In the genomic region with DNA sequence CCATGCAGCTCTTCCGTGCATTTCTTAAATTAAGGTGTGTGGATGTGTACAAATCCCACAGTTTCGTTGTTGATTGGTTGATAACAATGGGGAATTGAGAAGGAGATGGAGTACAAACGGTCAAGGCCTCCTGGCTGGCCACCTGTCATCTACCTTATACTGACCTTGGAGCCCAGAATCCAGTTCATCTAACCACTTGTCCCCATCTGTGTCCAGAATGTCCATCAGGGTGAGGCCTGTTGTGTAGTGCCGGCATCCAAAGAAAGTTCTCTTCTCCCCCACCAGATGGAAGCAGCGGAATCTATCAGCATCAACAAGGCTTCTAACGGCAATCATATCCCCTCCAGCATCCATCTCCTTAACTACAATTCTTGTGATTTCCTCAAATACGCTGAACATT, we compare ENCODE assay signal across 2 cellular contexts.
TF ChIP-seq lines count a peak whose summit lies in the region.

No MANE protein-coding gene starts in this region.

TF ChIP-seq in GM12878, 131 proteins besides CTCF, POLR2A, EP300 and RAD21:
- TF ChIP-seq PAX5 (IDR thresholded peaks at IDR 0.05; ENCODE audit: borderline replicate concordance, low read depth, low read length) (no peak), RCOR1 (conservative IDR thresholded peaks at IDR 0.05; ENCODE audit: low read depth, low read length) (no peak), POLR2AphosphoS2 (IDR thresholded peaks at IDR 0.05; ENCODE audit: low read depth, low read length) (no peak), STAT1 (conservative IDR thresholded peaks at IDR 0.05) (no peak), ZNF207 (IDR thresholded peaks at IDR 0.05; ENCODE audit: borderline replicate concordance) (no peak), SUPT20H (IDR thresholded peaks at IDR 0.05; ENCODE audit: borderline replicate concordance, control insufficient read depth, low read depth, low read length) (no peak), TCF12 (IDR thresholded peaks at IDR 0.05; ENCODE audit: low read depth, low read length) (no peak), IRF4 (IDR thresholded peaks at IDR 0.05; ENCODE audit: low read depth, low read length) (no peak), FOXK2 (IDR thresholded peaks at IDR 0.05) (no peak), CBFB (IDR thresholded peaks at IDR 0.05; ENCODE audit: low read depth) (no peak), NFXL1 (IDR thresholded peaks at IDR 0.05; ENCODE audit: borderline replicate concordance) (no peak), EGR1 (IDR thresholded peaks at IDR 0.05; ENCODE audit: borderline replicate concordance in 1 of 2, low read depth in 2 of 2, low read length in 2 of 2) (no peak), CEBPB (IDR thresholded peaks at IDR 0.05; ENCODE audit: borderline replicate concordance in 1 of 2, low read depth in 2 of 2, low read length in 2 of 2) (no peak)
- TF ChIP-seq, protein P1, sequence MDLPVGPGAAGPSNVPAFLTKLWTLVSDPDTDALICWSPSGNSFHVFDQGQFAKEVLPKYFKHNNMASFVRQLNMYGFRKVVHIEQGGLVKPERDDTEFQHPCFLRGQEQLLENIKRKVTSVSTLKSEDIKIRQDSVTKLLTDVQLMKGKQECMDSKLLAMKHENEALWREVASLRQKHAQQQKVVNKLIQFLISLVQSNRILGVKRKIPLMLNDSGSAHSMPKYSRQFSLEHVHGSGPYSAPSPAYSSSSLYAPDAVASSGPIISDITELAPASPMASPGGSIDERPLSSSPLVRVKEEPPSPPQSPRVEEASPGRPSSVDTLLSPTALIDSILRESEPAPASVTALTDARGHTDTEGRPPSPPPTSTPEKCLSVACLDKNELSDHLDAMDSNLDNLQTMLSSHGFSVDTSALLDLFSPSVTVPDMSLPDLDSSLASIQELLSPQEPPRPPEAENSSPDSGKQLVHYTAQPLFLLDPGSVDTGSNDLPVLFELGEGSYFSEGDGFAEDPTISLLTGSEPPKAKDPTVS (IDR thresholded peaks at IDR 0.05; ENCODE audit: low read depth, low read length), result no peak
- TF ChIP-seq, protein P2, sequence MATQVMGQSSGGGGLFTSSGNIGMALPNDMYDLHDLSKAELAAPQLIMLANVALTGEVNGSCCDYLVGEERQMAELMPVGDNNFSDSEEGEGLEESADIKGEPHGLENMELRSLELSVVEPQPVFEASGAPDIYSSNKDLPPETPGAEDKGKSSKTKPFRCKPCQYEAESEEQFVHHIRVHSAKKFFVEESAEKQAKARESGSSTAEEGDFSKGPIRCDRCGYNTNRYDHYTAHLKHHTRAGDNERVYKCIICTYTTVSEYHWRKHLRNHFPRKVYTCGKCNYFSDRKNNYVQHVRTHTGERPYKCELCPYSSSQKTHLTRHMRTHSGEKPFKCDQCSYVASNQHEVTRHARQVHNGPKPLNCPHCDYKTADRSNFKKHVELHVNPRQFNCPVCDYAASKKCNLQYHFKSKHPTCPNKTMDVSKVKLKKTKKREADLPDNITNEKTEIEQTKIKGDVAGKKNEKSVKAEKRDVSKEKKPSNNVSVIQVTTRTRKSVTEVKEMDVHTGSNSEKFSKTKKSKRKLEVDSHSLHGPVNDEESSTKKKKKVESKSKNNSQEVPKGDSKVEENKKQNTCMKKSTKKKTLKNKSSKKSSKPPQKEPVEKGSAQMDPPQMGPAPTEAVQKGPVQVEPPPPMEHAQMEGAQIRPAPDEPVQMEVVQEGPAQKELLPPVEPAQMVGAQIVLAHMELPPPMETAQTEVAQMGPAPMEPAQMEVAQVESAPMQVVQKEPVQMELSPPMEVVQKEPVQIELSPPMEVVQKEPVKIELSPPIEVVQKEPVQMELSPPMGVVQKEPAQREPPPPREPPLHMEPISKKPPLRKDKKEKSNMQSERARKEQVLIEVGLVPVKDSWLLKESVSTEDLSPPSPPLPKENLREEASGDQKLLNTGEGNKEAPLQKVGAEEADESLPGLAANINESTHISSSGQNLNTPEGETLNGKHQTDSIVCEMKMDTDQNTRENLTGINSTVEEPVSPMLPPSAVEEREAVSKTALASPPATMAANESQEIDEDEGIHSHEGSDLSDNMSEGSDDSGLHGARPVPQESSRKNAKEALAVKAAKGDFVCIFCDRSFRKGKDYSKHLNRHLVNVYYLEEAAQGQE (IDR thresholded peaks at IDR 0.05; ENCODE audit: low read depth, low read length), result no peak
- TF ChIP-seq, protein P3, sequence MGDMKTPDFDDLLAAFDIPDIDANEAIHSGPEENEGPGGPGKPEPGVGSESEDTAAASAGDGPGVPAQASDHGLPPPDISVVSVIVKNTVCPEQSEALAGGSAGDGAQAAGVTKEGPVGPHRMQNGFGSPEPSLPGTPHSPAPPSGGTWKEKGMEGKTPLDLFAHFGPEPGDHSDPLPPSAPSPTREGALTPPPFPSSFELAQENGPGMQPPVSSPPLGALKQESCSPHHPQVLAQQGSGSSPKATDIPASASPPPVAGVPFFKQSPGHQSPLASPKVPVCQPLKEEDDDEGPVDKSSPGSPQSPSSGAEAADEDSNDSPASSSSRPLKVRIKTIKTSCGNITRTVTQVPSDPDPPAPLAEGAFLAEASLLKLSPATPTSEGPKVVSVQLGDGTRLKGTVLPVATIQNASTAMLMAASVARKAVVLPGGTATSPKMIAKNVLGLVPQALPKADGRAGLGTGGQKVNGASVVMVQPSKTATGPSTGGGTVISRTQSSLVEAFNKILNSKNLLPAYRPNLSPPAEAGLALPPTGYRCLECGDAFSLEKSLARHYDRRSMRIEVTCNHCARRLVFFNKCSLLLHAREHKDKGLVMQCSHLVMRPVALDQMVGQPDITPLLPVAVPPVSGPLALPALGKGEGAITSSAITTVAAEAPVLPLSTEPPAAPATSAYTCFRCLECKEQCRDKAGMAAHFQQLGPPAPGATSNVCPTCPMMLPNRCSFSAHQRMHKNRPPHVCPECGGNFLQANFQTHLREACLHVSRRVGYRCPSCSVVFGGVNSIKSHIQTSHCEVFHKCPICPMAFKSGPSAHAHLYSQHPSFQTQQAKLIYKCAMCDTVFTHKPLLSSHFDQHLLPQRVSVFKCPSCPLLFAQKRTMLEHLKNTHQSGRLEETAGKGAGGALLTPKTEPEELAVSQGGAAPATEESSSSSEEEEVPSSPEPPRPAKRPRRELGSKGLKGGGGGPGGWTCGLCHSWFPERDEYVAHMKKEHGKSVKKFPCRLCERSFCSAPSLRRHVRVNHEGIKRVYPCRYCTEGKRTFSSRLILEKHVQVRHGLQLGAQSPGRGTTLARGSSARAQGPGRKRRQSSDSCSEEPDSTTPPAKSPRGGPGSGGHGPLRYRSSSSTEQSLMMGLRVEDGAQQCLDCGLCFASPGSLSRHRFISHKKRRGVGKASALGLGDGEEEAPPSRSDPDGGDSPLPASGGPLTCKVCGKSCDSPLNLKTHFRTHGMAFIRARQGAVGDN (IDR thresholded peaks at IDR 0.05), result no peak

TF ChIP-seq in liver, 16 proteins besides CTCF, POLR2A, EP300 and RAD21:
- TF ChIP-seq JUND (IDR thresholded peaks at IDR 0.05), result no peak
- TF ChIP-seq EGR1 (IDR thresholded peaks at IDR 0.05; ENCODE audit: low read depth in 2 of 2), result no peak
- no peak for TF ChIP-seq FOXA1 (IDR thresholded peaks at IDR 0.05)
- TF ChIP-seq, protein P4, sequence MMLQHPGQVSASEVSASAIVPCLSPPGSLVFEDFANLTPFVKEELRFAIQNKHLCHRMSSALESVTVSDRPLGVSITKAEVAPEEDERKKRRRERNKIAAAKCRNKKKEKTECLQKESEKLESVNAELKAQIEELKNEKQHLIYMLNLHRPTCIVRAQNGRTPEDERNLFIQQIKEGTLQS (IDR thresholded peaks at IDR 0.05), result no peak
- TF ChIP-seq HNF4A (conservative IDR thresholded peaks at IDR 0.05), result no peak
- TF ChIP-seq, protein P5, sequence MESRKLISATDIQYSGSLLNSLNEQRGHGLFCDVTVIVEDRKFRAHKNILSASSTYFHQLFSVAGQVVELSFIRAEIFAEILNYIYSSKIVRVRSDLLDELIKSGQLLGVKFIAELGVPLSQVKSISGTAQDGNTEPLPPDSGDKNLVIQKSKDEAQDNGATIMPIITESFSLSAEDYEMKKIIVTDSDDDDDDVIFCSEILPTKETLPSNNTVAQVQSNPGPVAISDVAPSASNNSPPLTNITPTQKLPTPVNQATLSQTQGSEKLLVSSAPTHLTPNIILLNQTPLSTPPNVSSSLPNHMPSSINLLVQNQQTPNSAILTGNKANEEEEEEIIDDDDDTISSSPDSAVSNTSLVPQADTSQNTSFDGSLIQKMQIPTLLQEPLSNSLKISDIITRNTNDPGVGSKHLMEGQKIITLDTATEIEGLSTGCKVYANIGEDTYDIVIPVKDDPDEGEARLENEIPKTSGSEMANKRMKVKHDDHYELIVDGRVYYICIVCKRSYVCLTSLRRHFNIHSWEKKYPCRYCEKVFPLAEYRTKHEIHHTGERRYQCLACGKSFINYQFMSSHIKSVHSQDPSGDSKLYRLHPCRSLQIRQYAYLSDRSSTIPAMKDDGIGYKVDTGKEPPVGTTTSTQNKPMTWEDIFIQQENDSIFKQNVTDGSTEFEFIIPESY (IDR thresholded peaks at IDR 0.05), result no peak
